Comparison of ENCODE assay signal across 15 cellular contexts in the genomic region with DNA sequence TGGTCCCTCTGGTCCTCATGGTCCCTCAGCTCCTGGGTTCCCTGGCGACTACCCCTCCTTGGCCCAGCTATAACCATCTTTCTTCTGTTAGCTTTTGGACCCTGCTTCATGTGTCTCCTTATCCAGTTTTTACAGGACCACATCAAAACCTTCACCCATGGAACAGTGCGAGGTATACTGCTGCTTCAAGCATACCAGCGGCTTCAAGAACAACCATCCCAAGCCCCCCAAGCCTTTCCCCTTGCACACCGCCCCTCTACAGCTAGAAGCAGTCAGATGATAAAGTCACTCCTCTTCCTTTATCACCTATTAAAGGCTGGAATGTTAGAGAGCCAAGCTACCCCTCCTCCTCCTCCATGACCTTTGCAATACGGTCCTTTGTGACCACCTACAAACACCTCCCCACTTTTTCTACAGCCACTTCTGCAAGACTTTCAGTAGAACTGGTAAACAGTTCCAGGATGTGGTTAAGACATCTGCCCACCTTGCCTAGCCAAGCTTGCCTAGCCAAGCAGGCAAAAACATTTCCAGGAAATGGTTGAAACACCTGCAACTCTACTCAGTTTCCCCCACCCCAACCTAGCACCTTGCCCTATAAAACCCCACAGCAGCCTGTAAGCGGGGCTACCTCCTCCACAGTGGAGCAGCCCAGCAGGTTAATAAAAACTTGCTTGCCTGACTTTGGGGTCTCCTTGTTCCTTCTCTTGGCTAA.
A peak's percentile ranks its signal among the peaks of the same experiment; 100 is the strongest.
DNase-seq lines count a peak whose midpoint lies in the region; ATAC-seq lines count a peak whose summit lies in the region.
"Had no signal": no experiment of that assay in that cellular context is flagged by ENCODE, and none has a peak within 500 bp of the region (broad histone marks: within the 10 kb centered on the region; RNA-seq: fewer than 3 reads in every experiment).

No MANE protein-coding gene starts in this region.

- H3K4me1 ChIP-seq in BLaER1 treated with 17β-estradiol and CSF1 and Interleukin-3, amounts not matched to agents 10 nM and 100 nM = peaks cover 0 to 27% (median 19%) of the 10 kb centered on the region in 10 experiments; a peak in 15 of 20 replicates
- no peaks in the 10 kb centered on the region for H3K4me1 ChIP-seq in right cardiac atrium (ENCODE audit: control insufficient read depth, insufficient read depth, low read length)
- H3K4me1 ChIP-seq: BE2C, body of pancreas, gastrocnemius medialis had no signal

- H3K36me3 Mint-ChIP-seq in activated T-cell treated with anti-CD3 and anti-CD28 coated beads, Interleukin-2, amount 50 U/mL, for 72 hours (ENCODE audit: insufficient read depth in 2 of 2) = peaks cover 17 to 30% of the 10 kb centered on the region in 2 donors

- peaks cover 33 to 72% (median 63%) of the 10 kb centered on the region in 11 experiments for H3K9me3 ChIP-seq in BLaER1 treated with 17β-estradiol and CSF1 and Interleukin-3, amounts not matched to agents 10 nM and 100 nM (replicated peaks in 1 of 11)
- H3K9me3 ChIP-seq in right cardiac atrium (ENCODE audit: control insufficient read depth, low read length) = no peaks in the 10 kb centered on the region
- H3K9me3 ChIP-seq: BE2C, body of pancreas, gastrocnemius medialis, HAP-1 had no signal

- peak overlapping the region in 8 of 11 experiments; percentile 29 to 64 (median 51); a peak in 15 of 22 replicates for H3K4me2 ChIP-seq in BLaER1 treated with 17β-estradiol and CSF1 and Interleukin-3, amounts not matched to agents 10 nM and 100 nM

- no peak overlapping the region for H3K4me3 ChIP-seq in BLaER1 treated with 17β-estradiol and CSF1 and Interleukin-3, amounts not matched to agents 10 nM and 100 nM
- H3K4me3 ChIP-seq in right cardiac atrium (ENCODE audit: low read length) = no peak overlapping the region
- H3K4me3 ChIP-seq: body of pancreas, gastrocnemius medialis, HAP-1 had no signal

- no peaks in the 10 kb centered on the region for H3K27me3 Mint-ChIP-seq in activated T-cell treated with anti-CD3 and anti-CD28 coated beads, Interleukin-2, amount 50 U/mL, for 72 hours (ENCODE audit: low read depth)

- peaks cover 23% of the 10 kb centered on the region for H3K4me1 Mint-ChIP-seq in activated T-cell treated with anti-CD3 and anti-CD28 coated beads, Interleukin-2, amount 50 U/mL, for 72 hours (ENCODE audit: low read depth)

- H3K27ac ChIP-seq in BLaER1 treated with 17β-estradiol and CSF1 and Interleukin-3, amounts not matched to agents 10 nM and 100 nM = peak overlapping the region in 3 of 11 experiments; percentile 13 to 19 (median 14); a peak in 3 of 22 replicates
- no peak overlapping the region for H3K27ac ChIP-seq in right cardiac atrium (ENCODE audit: low read length)
- H3K27ac ChIP-seq: body of pancreas, gastrocnemius medialis had no signal

- peak overlapping the region; percentile 10 for H3K27ac Mint-ChIP-seq in activated T-cell treated with anti-CD3 and anti-CD28 coated beads, Interleukin-2, amount 50 U/mL, for 72 hours

- intact Hi-C loops in right cardiac atrium (cut with DNase I) = no loop called here

- no peaks in the 10 kb centered on the region for H4K20me1 ChIP-seq in BLaER1 treated with 17β-estradiol and CSF1 and Interleukin-3, amounts not matched to agents 10 nM and 100 nM

- H3K4me3 Mint-ChIP-seq in activated T-cell treated with anti-CD3 and anti-CD28 coated beads, Interleukin-2, amount 50 U/mL, for 72 hours = peak overlapping the region; percentile 50 to 54

- no peak overlapping the region for H3K9ac ChIP-seq in BLaER1 treated with 17β-estradiol and CSF1 and Interleukin-3, amounts not matched to agents 10 nM and 100 nM

- DNase-seq in activated T-cell treated with anti-CD3 and anti-CD28 coated beads, Interleukin-2, amount 50 U/mL, for 72 hours = peak in 1 of 2 donors; percentile 41
- no peak for DNase-seq in NCI-H1105 treated with DMSO at 0.1 percent for 48 hours (lab: John Stamatoyannopoulos, UW)
- DNase-seq in NCI-H526 treated with DMSO at 0.1 percent for 48 hours (lab: John Stamatoyannopoulos, UW) = no peak
- no peak for DNase-seq in right cardiac atrium
- DNase-seq: BE2C; body of pancreas; effector memory CD4-positive, alpha-beta T cell; gastrocnemius medialis; Karpas-422; kidney had no signal

- WGBS in right cardiac atrium = 73% methylated on average over 6 of the region's 6 CpGs

- ATAC-seq in GM18517 (IDR thresholded peaks at IDR 0.05; ENCODE audit: unreplicated experiment) (peak; percentile 77), HG03108 (IDR thresholded peaks at IDR 0.05; ENCODE audit: unreplicated experiment) (peak; percentile 65), right cardiac atrium (no peak), HG03460 (IDR thresholded peaks at IDR 0.05; ENCODE audit: unreplicated experiment) (no peak)
- peak; percentile 69 to 86 for ATAC-seq in activated T-cell treated with anti-CD3 and anti-CD28 coated beads, Interleukin-2, amount 50 U/mL, for 72 hours (replicated peaks in 1 of 2)
- ATAC-seq: body of pancreas, gastrocnemius medialis had no signal

- H3K27me3 ChIP-seq in BLaER1 treated with 17β-estradiol and CSF1 and Interleukin-3, amounts not matched to agents 10 nM and 100 nM = peaks cover 10 to 99% (median 93%) of the 10 kb centered on the region in 11 experiments; a peak in 20 of 22 replicates
- no peaks in the 10 kb centered on the region for H3K27me3 ChIP-seq in right cardiac atrium (ENCODE audit: control insufficient read depth, insufficient read depth)
- H3K27me3 ChIP-seq: BE2C, body of pancreas, gastrocnemius medialis had no signal

- peaks cover 8 to 14% of the 10 kb centered on the region in 2 donors for H3K9me3 Mint-ChIP-seq in activated T-cell treated with anti-CD3 and anti-CD28 coated beads, Interleukin-2, amount 50 U/mL, for 72 hours

- H3K36me3 ChIP-seq in BLaER1 treated with 17β-estradiol and CSF1 and Interleukin-3, amounts not matched to agents 10 nM and 100 nM = no peaks in the 10 kb centered on the region
- H3K36me3 ChIP-seq: BE2C, gastrocnemius medialis, HAP-1 had no signal

Comparison
In these comparisons a context has a peak if more than half of its experiments do, and no peak if none do; other contexts are left out.
1. ATAC-seq: peak in GM18517 (single experiment), HG03108 (single experiment) and activated T-cell treated with anti-CD3 and anti-CD28 coated beads, Interleukin-2, amount 50 U/mL, for 72 hours (2 of 2); none in right cardiac atrium (0 of 2) and HG03460 (single experiment).